17 cellular contexts compared by ENCODE assay signal in the genomic region with DNA sequence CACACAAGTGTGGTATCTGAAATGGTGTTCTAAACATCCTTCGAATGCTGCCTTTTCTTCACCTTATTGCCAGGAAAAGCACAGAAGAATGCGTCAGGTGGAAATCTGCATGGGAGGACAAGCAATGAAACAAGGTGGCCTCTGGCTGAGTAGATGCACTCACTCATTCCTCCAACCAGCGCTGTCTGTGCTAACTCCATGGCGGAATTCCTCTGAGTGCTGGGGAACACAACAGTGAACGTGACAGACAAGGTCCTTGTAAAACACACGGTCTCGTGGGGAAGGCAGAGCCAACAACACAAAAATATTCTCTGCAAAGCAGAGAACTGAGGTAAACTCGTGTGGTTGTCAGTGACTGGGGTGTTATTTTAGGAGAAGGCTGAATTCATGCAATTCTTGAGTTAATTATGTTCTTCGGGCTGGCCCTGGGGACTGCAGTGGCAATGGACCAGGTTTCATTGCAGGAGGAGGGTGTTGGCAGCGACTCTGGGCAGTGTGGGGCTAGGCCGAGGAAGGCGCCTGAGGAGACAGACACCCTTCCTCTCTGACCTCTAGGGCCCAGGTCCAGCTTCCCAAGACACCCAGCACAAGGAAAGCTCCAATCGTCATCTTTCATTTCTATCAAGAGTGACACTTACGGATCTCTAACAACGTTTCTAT.
DNase-seq lines count a peak whose midpoint lies in the region; ATAC-seq and TF ChIP-seq lines count a peak whose summit lies in the region.
"Had no signal": no experiment of that assay in that cellular context is flagged by ENCODE, and none has a peak within 500 bp of the region (broad histone marks: within the 10 kb centered on the region; RNA-seq: fewer than 3 reads in every experiment).

No MANE protein-coding gene starts in this region.

- DNase-seq in coronary artery (ENCODE audit: low spot score) (no peak), right atrium auricular region (ENCODE audit: low spot score) (no peak), osteocyte (ENCODE audit: extremely low spot score, unreplicated experiment) (no peak), tibial artery (peak; percentile 48 to 79), COLO829 (ENCODE audit: low spot score) (no peak)
- no peak for DNase-seq in stimulated activated CD4-positive, alpha-beta T cell treated with anti-CD3 and anti-CD28 coated beads, Interleukin-4, amount 100 ng/mL, for 4 hours
- DNase-seq: AML-193; DMS53; NCI-H1436 treated with DMSO at 0.1 percent for 48 hours; NCI-H2081 treated with DMSO at 0.1 percent for 48 hours; NCI-H2227 treated with DMSO at 0.1 percent for 48 hours; NCI-H526; NK-92 treated with Interleukin-12 subunit alpha and Interleukin-12 subunit beta, amount 100 ng/mL, for 24 hours; OCI-M1; RPMI8226 had no signal

- peak overlapping the region; percentile 50 for H3K27ac Mint-ChIP-seq in osteocyte (ENCODE audit: unreplicated experiment)

- H3K27me3 ChIP-seq in right atrium auricular region (no peaks in the 10 kb centered on the region), tibial artery (no peaks in the 10 kb centered on the region)

- H3K27me3 Mint-ChIP-seq in osteocyte (ENCODE audit: unreplicated experiment), result no peaks in the 10 kb centered on the region

- H3K4me3 ChIP-seq in coronary artery, result peak overlapping the region; percentile 51
- no peak overlapping the region for H3K4me3 ChIP-seq in right atrium auricular region
- peak overlapping the region in 1 of 2 donors; percentile 27 for H3K4me3 ChIP-seq in tibial artery

- TF ChIP-seq CTCF in coronary artery (IDR thresholded peaks at IDR 0.05) (no peak), right atrium auricular region (IDR thresholded peaks at IDR 0.05) (no peak), osteocyte (IDR thresholded peaks at IDR 0.05) (no peak), tibial artery (IDR thresholded peaks at IDR 0.05) (no peak)

- H3K4me1 Mint-ChIP-seq in osteocyte (ENCODE audit: unreplicated experiment), result peaks cover 56% of the 10 kb centered on the region

- no peak overlapping the region for H3K4me3 Mint-ChIP-seq in osteocyte (ENCODE audit: unreplicated experiment)

- ATAC-seq in GM18858 (IDR thresholded peaks at IDR 0.05; ENCODE audit: unreplicated experiment), result no peak
- ATAC-seq: HCT116 had no signal

- peaks cover 0 to 17% of the 10 kb centered on the region in 2 donors for H3K4me1 ChIP-seq in right atrium auricular region
- peaks cover 0 to 50% (median 13%) of the 10 kb centered on the region in 4 donors for H3K4me1 ChIP-seq in tibial artery

- H3K27ac ChIP-seq in coronary artery, result peak overlapping the region; percentile 66 to 88
- H3K27ac ChIP-seq in right atrium auricular region, result peak overlapping the region; percentile 59 to 65
- peak overlapping the region; percentile 71 to 77 for H3K27ac ChIP-seq in tibial artery

- peaks cover 8% of the 10 kb centered on the region for H3K36me3 Mint-ChIP-seq in osteocyte (ENCODE audit: unreplicated experiment)

- no peaks in the 10 kb centered on the region for H3K9me3 ChIP-seq in right atrium auricular region
- H3K9me3 ChIP-seq in tibial artery, result no peaks in the 10 kb centered on the region

- no peaks in the 10 kb centered on the region for H3K36me3 ChIP-seq in right atrium auricular region
- H3K36me3 ChIP-seq in tibial artery, result no peaks in the 10 kb centered on the region

- intact Hi-C loops in tibial artery (cut with DNase I; ENCODE audit: low total_unique reads), result no loop called here

- H3K9me3 Mint-ChIP-seq in osteocyte (ENCODE audit: unreplicated experiment), result peaks cover 11% of the 10 kb centered on the region

Comparison
In these comparisons a context has a peak if more than half of its experiments do, and no peak if none do; other contexts are left out.
1. DNase-seq: peak in tibial artery (2 of 2); none in coronary artery (single experiment), right atrium auricular region (single experiment), osteocyte (single experiment), COLO829 (single experiment) and stimulated activated CD4-positive, alpha-beta T cell treated with anti-CD3 and anti-CD28 coated beads, Interleukin-4, amount 100 ng/mL, for 4 hours (0 of 2).
2. Peak in every context shown above with its lines, with median percentiles within 50 percentile points of each other: H3K27ac ChIP-seq.